ENCODE assay signal across 1 cellular context in the genomic region with DNA sequence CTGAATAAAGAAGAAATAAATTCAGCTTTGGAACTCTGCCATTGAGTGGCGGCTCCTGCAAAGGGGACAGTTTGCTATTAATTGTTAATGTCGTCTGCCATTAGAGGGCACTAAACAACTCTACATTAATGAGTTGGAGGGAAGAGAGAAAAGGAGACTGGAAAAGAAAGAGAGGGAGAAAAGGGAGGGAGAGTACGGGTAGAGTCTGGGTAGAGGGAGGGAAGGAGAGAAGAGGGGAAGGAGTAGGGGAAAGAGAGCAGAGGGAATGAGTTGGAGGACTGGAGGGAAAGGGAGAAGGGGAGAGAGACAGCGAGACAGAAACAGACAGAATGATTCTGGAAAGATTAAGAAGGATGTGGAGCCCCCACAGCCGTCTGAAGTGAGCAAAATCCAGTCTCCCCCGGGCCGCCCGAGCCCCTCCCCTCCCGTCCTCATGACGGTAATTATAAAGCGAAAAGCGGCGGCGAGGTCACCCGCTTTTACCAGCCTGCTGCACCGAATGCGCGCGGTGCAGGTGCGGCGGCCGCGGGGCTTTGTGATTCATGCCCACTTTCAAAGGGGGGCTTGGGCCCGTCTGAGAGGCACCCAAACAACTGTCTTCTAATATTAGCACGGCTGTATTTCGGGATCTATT.
TF ChIP-seq lines count a peak whose summit lies in the region.

No MANE protein-coding gene starts in this region.

TF ChIP-seq in K562, 482 proteins besides CTCF, POLR2A, EP300 and RAD21 (continued from another document and continues in another):
- TF ChIP-seq, protein P1, sequence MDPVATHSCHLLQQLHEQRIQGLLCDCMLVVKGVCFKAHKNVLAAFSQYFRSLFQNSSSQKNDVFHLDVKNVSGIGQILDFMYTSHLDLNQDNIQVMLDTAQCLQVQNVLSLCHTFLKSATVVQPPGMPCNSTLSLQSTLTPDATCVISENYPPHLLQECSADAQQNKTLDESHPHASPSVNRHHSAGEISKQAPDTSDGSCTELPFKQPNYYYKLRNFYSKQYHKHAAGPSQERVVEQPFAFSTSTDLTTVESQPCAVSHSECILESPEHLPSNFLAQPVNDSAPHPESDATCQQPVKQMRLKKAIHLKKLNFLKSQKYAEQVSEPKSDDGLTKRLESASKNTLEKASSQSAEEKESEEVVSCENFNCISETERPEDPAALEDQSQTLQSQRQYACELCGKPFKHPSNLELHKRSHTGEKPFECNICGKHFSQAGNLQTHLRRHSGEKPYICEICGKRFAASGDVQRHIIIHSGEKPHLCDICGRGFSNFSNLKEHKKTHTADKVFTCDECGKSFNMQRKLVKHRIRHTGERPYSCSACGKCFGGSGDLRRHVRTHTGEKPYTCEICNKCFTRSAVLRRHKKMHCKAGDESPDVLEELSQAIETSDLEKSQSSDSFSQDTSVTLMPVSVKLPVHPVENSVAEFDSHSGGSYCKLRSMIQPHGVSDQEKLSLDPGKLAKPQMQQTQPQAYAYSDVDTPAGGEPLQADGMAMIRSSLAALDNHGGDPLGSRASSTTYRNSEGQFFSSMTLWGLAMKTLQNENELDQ (CRISPR knock-in tag; IDR thresholded peaks at IDR 0.05; ENCODE audit: borderline replicate concordance), result no peak
- TF ChIP-seq MAZ (CRISPR knock-in tag; conservative IDR thresholded peaks at IDR 0.05 in 1 of 2, IDR thresholded peaks at IDR 0.05 in 1 of 2) (no peak), ZNF232 (CRISPR knock-in tag; IDR thresholded peaks at IDR 0.05) (no peak), TBP (optimal IDR thresholded peaks at IDR 0.05; ENCODE audit: low read depth, low read length) (no peak), HNRNPUL1 (IDR thresholded peaks at IDR 0.05; ENCODE audit: low read length) (no peak), FUS (optimal IDR thresholded peaks at IDR 0.05; ENCODE audit: low read depth, low read length) (no peak), ATF2 (CRISPR knock-in tag; IDR thresholded peaks at IDR 0.05) (no peak), FOXA3 (CRISPR knock-in tag; conservative IDR thresholded peaks at IDR 0.05 in 1 of 2, IDR thresholded peaks at IDR 0.05 in 1 of 2) (no peak), THAP12 (CRISPR knock-in tag; IDR thresholded peaks at IDR 0.05) (no peak), MCM3 (IDR thresholded peaks at IDR 0.05) (peak; percentile 69; the same call in 1 of the 2 replicates), THAP7 (CRISPR knock-in tag; IDR thresholded peaks at IDR 0.05) (no peak), SREBF2 (CRISPR knock-in tag; IDR thresholded peaks at IDR 0.05) (no peak), ZBTB7A (IDR thresholded peaks at IDR 0.05; ENCODE audit: borderline replicate concordance, control insufficient read depth, low read depth, low read length) (no peak), DIDO1 (tag; IDR thresholded peaks at IDR 0.05; ENCODE audit: low read depth) (peak; percentile 35; the same call in 1 of the 2 replicates), CREB5 (CRISPR knock-in tag; IDR thresholded peaks at IDR 0.05) (no peak), BRF2 (IDR thresholded peaks at IDR 0.05; ENCODE audit: borderline replicate concordance, insufficient read depth, insufficient read length) (no peak), FOSL1 (tag; conservative IDR thresholded peaks at IDR 0.05) (no peak), HIVEP1 (CRISPR knock-in tag; IDR thresholded peaks at IDR 0.05) (no peak), NFIC (IDR thresholded peaks at IDR 0.05) (peak; percentile 66), C11orf30 (IDR thresholded peaks at IDR 0.05; ENCODE audit: low read depth) (no peak), CBX8 (IDR thresholded peaks at IDR 0.05; ENCODE audit: borderline replicate concordance, extremely low read depth, low read depth, low read length, poor library complexity, severe bottlenecking) (no peak), RBM25 (IDR thresholded peaks at IDR 0.05; ENCODE audit: low read depth, low read length, severe bottlenecking) (no peak), TAF9B (IDR thresholded peaks at IDR 0.05; ENCODE audit: partially characterized antibody) (no peak), BDP1 (IDR thresholded peaks at IDR 0.05; ENCODE audit: insufficient read depth, insufficient read length) (no peak), PCBP2 (IDR thresholded peaks at IDR 0.05; ENCODE audit: low read depth, low read length, poor library complexity, severe bottlenecking) (no peak), SPI1 (IDR thresholded peaks at IDR 0.05; ENCODE audit: borderline replicate concordance, low read depth, low read length) (no peak), NRF1 (conservative IDR thresholded peaks at IDR 0.05 in 1 of 2, IDR thresholded peaks at IDR 0.05 in 1 of 2) (no peak), PHF21A (IDR thresholded peaks at IDR 0.05; ENCODE audit: borderline replicate concordance, low read depth) (no peak), CXXC5 (CRISPR knock-in tag; IDR thresholded peaks at IDR 0.05) (no peak)
- TF ChIP-seq, protein P2, sequence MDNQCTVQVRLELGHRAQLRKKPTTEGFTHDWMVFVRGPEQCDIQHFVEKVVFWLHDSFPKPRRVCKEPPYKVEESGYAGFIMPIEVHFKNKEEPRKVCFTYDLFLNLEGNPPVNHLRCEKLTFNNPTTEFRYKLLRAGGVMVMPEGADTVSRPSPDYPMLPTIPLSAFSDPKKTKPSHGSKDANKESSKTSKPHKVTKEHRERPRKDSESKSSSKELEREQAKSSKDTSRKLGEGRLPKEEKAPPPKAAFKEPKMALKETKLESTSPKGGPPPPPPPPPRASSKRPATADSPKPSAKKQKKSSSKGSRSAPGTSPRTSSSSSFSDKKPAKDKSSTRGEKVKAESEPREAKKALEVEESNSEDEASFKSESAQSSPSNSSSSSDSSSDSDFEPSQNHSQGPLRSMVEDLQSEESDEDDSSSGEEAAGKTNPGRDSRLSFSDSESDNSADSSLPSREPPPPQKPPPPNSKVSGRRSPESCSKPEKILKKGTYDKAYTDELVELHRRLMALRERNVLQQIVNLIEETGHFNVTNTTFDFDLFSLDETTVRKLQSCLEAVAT (IDR thresholded peaks at IDR 0.05), result peak; percentile 56 to 74; a peak in 3 of 4 replicates
- TF ChIP-seq, protein P3, sequence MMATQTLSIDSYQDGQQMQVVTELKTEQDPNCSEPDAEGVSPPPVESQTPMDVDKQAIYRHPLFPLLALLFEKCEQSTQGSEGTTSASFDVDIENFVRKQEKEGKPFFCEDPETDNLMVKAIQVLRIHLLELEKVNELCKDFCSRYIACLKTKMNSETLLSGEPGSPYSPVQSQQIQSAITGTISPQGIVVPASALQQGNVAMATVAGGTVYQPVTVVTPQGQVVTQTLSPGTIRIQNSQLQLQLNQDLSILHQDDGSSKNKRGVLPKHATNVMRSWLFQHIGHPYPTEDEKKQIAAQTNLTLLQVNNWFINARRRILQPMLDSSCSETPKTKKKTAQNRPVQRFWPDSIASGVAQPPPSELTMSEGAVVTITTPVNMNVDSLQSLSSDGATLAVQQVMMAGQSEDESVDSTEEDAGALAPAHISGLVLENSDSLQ (IDR thresholded peaks at IDR 0.05), result peak; percentile 57
- TF ChIP-seq, protein P4, sequence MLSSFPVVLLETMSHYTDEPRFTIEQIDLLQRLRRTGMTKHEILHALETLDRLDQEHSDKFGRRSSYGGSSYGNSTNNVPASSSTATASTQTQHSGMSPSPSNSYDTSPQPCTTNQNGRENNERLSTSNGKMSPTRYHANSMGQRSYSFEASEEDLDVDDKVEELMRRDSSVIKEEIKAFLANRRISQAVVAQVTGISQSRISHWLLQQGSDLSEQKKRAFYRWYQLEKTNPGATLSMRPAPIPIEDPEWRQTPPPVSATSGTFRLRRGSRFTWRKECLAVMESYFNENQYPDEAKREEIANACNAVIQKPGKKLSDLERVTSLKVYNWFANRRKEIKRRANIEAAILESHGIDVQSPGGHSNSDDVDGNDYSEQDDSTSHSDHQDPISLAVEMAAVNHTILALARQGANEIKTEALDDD (IDR thresholded peaks at IDR 0.05), result no peak
- TF ChIP-seq, protein P5, sequence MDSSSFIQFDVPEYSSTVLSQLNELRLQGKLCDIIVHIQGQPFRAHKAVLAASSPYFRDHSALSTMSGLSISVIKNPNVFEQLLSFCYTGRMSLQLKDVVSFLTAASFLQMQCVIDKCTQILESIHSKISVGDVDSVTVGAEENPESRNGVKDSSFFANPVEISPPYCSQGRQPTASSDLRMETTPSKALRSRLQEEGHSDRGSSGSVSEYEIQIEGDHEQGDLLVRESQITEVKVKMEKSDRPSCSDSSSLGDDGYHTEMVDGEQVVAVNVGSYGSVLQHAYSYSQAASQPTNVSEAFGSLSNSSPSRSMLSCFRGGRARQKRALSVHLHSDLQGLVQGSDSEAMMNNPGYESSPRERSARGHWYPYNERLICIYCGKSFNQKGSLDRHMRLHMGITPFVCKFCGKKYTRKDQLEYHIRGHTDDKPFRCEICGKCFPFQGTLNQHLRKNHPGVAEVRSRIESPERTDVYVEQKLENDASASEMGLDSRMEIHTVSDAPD (CRISPR knock-in tag; IDR thresholded peaks at IDR 0.05), result no peak
- TF ChIP-seq, protein P6, sequence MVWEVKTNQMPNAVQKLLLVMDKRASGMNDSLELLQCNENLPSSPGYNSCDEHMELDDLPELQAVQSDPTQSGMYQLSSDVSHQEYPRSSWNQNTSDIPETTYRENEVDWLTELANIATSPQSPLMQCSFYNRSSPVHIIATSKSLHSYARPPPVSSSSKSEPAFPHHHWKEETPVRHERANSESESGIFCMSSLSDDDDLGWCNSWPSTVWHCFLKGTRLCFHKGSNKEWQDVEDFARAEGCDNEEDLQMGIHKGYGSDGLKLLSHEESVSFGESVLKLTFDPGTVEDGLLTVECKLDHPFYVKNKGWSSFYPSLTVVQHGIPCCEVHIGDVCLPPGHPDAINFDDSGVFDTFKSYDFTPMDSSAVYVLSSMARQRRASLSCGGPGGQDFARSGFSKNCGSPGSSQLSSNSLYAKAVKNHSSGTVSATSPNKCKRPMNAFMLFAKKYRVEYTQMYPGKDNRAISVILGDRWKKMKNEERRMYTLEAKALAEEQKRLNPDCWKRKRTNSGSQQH (CRISPR knock-in tag; IDR thresholded peaks at IDR 0.05), result peak; percentile 80; the same call in 1 of the 2 replicates
- TF ChIP-seq, protein P7, sequence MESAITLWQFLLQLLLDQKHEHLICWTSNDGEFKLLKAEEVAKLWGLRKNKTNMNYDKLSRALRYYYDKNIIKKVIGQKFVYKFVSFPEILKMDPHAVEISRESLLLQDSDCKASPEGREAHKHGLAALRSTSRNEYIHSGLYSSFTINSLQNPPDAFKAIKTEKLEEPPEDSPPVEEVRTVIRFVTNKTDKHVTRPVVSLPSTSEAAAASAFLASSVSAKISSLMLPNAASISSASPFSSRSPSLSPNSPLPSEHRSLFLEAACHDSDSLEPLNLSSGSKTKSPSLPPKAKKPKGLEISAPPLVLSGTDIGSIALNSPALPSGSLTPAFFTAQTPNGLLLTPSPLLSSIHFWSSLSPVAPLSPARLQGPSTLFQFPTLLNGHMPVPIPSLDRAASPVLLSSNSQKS (CRISPR knock-in tag; IDR thresholded peaks at IDR 0.05), result no peak
